In genomic region chr15:52170199-52170598, GRCh38 we compare ENCODE assay signal across 2 cellular contexts.
TF ChIP-seq lines count a peak whose summit lies in the region.

No MANE protein-coding gene starts in this region.

TF ChIP-seq in HEK293, 187 proteins besides CTCF, POLR2A, EP300 and RAD21:
- TF ChIP-seq ZNF580 (tag by site-specific recombination; IDR thresholded peaks at IDR 0.05) (peak; percentile 70; the same call in 1 of the 2 replicates), ZNF146 (tag by site-specific recombination; IDR thresholded peaks at IDR 0.05) (peak; percentile 87)
TF ChIP-seq in HEK293: peak in this region for 2; not testable (repeated sequence) for 185.

TF ChIP-seq in K562, 482 proteins besides CTCF, POLR2A, EP300 and RAD21:
- TF ChIP-seq ZNF146 (CRISPR knock-in tag; IDR thresholded peaks at IDR 0.05; ENCODE audit: unreplicated experiment), result peak; percentile 22
